ENCODE assay signal across 6 cellular contexts in genomic region chr2:168932174-168932573, GRCh38. TPM values are rescaled to one million over a fixed set of nuclear protein-coding genes. Genes with fewer than 3 reads are reported as not detected.
"Had no signal": no experiment of that assay in that cellular context is flagged by ENCODE, and none has a peak within 500 bp of the region (broad histone marks: within the 10 kb centered on the region; RNA-seq: fewer than 3 reads in every experiment).

No MANE protein-coding gene starts in this region.

RNA-seq across cellular contexts. Expression of gene G6PC2, which starts 31.1 kb away (rescaled TPM):
- total RNA-seq: GM23248, GM23338, H4, H7, H9, HFFc6 had no signal
- polyA plus RNA-seq: GM23248, GM23338 had no signal
